Comparison of ENCODE assay signal across 20 cellular contexts in genomic region chr11:134485316-134485715, GRCh38.
DNase-seq lines count a peak whose midpoint lies in the region; ATAC-seq and TF ChIP-seq lines count a peak whose summit lies in the region.
"Had no signal": no experiment of that assay in that cellular context is flagged by ENCODE, and none has a peak within 500 bp of the region (broad histone marks: within the 10 kb centered on the region; RNA-seq: fewer than 3 reads in every experiment).

No MANE protein-coding gene starts in this region.

- no peak overlapping the region for H3K4me2 ChIP-seq in H9 (ENCODE audit: insufficient read depth, insufficient read length, low read length)
- H3K4me2 ChIP-seq in MM.1S (ENCODE audit: low read depth, low read length): no peak overlapping the region

- H3K9ac ChIP-seq in H9 (ENCODE audit: extremely low read depth, insufficient read length, low read length): no peak overlapping the region
- H3K9ac ChIP-seq in endodermal cell (ENCODE audit: extremely low read depth, low read length, poor library complexity, severe bottlenecking): no peak overlapping the region
- no peak overlapping the region for H3K9ac ChIP-seq in MM.1S (ENCODE audit: low read length)

- TF ChIP-seq CTCF in H9 (conservative IDR thresholded peaks at IDR 0.05) (no peak), endodermal cell (conservative IDR thresholded peaks at IDR 0.05) (no peak), MM.1S (IDR thresholded peaks at IDR 0.05; ENCODE audit: low read length) (no peak)

- H4K20me1 ChIP-seq in H9 (ENCODE audit: control insufficient read depth, insufficient read depth, insufficient read length) (no peaks in the 10 kb centered on the region), MM.1S (ENCODE audit: insufficient read depth, low read length) (no peaks in the 10 kb centered on the region)

- DNase-seq in H9: peak; percentile 11
- peak; percentile 7 for DNase-seq in endodermal cell
- DNase-seq in mesenteric fat pad (ENCODE audit: low spot score): peak; percentile 51
- DNase-seq in MM.1S: no peak
- no peak for DNase-seq in activated T-cell treated with anti-CD3 and anti-CD28 coated beads, Interleukin-2, amount 50 U/mL, for 72 hours
- DNase-seq: ACHN; BE2C; C1 segment of cervical spinal cord; CD4-positive, CD25-positive, alpha-beta regulatory T cell; CD8-positive, alpha-beta memory T cell; COR-L47; DMS 273 treated with DMSO at 0.1 percent for 48 hours; DMS53; DND-41; EL; GOT3; H7; IMR-90 had no signal

- no peak overlapping the region for H2AFZ ChIP-seq in H9 (ENCODE audit: low read length)
- no peak overlapping the region for H2AFZ ChIP-seq in MM.1S (ENCODE audit: low read length)

- no peaks in the 10 kb centered on the region for H3K79me1 ChIP-seq in H9 (ENCODE audit: insufficient read depth, low read depth, low read length, poor library complexity, severe bottlenecking)

- no peaks in the 10 kb centered on the region; a peak in 1 of 5 replicates for H3K9me3 Mint-ChIP-seq in H9
- H3K9me3 Mint-ChIP-seq in endodermal cell: no peaks in the 10 kb centered on the region
- H3K9me3 Mint-ChIP-seq in activated T-cell treated with anti-CD3 and anti-CD28 coated beads, Interleukin-2, amount 50 U/mL, for 72 hours: no peaks in the 10 kb centered on the region
- H3K9me3 Mint-ChIP-seq: CD8-positive, alpha-beta memory T cell had no signal

- no peak overlapping the region for H3T11ph ChIP-seq in H9 (ENCODE audit: low read length)

- H2BK120ac ChIP-seq in H9 (ENCODE audit: low read depth, low read length, poor library complexity, severe bottlenecking): no peak overlapping the region

- no peaks in the 10 kb centered on the region for H3K9me2 ChIP-seq in MM.1S (replicated peaks; ENCODE audit: insufficient read depth, low read length)

- no peak overlapping the region for H3K14ac ChIP-seq in H9 (ENCODE audit: insufficient read depth, low read length)

- WGBS in H9 (ENCODE audit: extremely low coverage, insufficient read length, low lambda C conversion rate): no CpG with 5 or more reads among the region's 5 CpGs
- 81 to 100% methylated on average over 1 to 5 of the region's 5 CpGs for WGBS in endodermal cell (ENCODE audit: insufficient coverage in 1 of 2, insufficient read length in 1 of 2), 2 experiments

- no peaks in the 10 kb centered on the region; a peak in 1 of 7 replicates for H3K36me3 Mint-ChIP-seq in H9 (ENCODE audit: insufficient read depth in 1 of 3, low read depth in 3 of 3)
- H3K36me3 Mint-ChIP-seq in endodermal cell (ENCODE audit: low read depth): no peaks in the 10 kb centered on the region
- no peaks in the 10 kb centered on the region for H3K36me3 Mint-ChIP-seq in activated T-cell treated with anti-CD3 and anti-CD28 coated beads, Interleukin-2, amount 50 U/mL, for 72 hours (ENCODE audit: insufficient read depth in 2 of 2)
- H3K36me3 Mint-ChIP-seq: CD4-positive, CD25-positive, alpha-beta regulatory T cell; CD8-positive, alpha-beta memory T cell had no signal

- H3K27ac Mint-ChIP-seq in H9: no peak overlapping the region; a peak in 1 of 7 replicates
- no peak overlapping the region for H3K27ac Mint-ChIP-seq in endodermal cell
- H3K27ac Mint-ChIP-seq in activated T-cell treated with anti-CD3 and anti-CD28 coated beads, Interleukin-2, amount 50 U/mL, for 72 hours: no peak overlapping the region
- H3K27ac Mint-ChIP-seq: CD4-positive, CD25-positive, alpha-beta regulatory T cell had no signal

- no peak overlapping the region for H3K23ac ChIP-seq in H9 (ENCODE audit: insufficient read length, low read depth, low read length)

- no peak overlapping the region for H3K4ac ChIP-seq in H9 (ENCODE audit: low read depth, low read length)

- H4K8ac ChIP-seq in H9 (replicated peaks; ENCODE audit: insufficient read length, low read depth, low read length): no peak overlapping the region

- H4K5ac ChIP-seq in H9 (ENCODE audit: insufficient read length, low read depth, low read length): no peak overlapping the region

- H3K4me3 ChIP-seq in endodermal cell (ENCODE audit: low read length): no peak overlapping the region
- H3K4me3 ChIP-seq in MM.1S (ENCODE audit: low read length): no peak overlapping the region
- H3K4me3 ChIP-seq: GM12878 had no signal

- H3K18ac ChIP-seq in H9 (ENCODE audit: insufficient read length, low read depth, low read length): no peak overlapping the region

- H2BK12ac ChIP-seq in H9 (ENCODE audit: insufficient read length, low read depth, low read length): no peak overlapping the region

- H3K79me2 ChIP-seq in H9 (ENCODE audit: insufficient read depth, low read length): no peaks in the 10 kb centered on the region
- no peaks in the 10 kb centered on the region for H3K79me2 ChIP-seq in MM.1S (ENCODE audit: low read length)

- ATAC-seq in activated T-cell treated with anti-CD3 and anti-CD28 coated beads, Interleukin-2, amount 50 U/mL, for 72 hours (replicated peaks in 1 of 2): no peak
- no peak for ATAC-seq in GM19455 (IDR thresholded peaks at IDR 0.05; ENCODE audit: unreplicated experiment)
- ATAC-seq: GM12878 had no signal

- H3K27me3 Mint-ChIP-seq in H9 (ENCODE audit: low read depth) (peaks cover 30% of the 10 kb centered on the region), endodermal cell (ENCODE audit: insufficient read depth) (peaks cover 18% of the 10 kb centered on the region)
- H3K27me3 Mint-ChIP-seq in activated T-cell treated with anti-CD3 and anti-CD28 coated beads, Interleukin-2, amount 50 U/mL, for 72 hours (ENCODE audit: low read depth): peaks cover 6% of the 10 kb centered on the region

- H2BK20ac ChIP-seq in H9 (ENCODE audit: low read depth, low read length, poor library complexity, severe bottlenecking): no peak overlapping the region

- H2AK5ac ChIP-seq in H9 (ENCODE audit: insufficient read length, low read length): no peak overlapping the region

- H3K4me1 Mint-ChIP-seq in H9 (no peaks in the 10 kb centered on the region; a peak in 1 of 4 replicates), endodermal cell (no peaks in the 10 kb centered on the region)
- no peaks in the 10 kb centered on the region for H3K4me1 Mint-ChIP-seq in activated T-cell treated with anti-CD3 and anti-CD28 coated beads, Interleukin-2, amount 50 U/mL, for 72 hours (ENCODE audit: low read depth)
- H3K4me1 Mint-ChIP-seq: CD4-positive, CD25-positive, alpha-beta regulatory T cell; CD8-positive, alpha-beta memory T cell had no signal

- H3K36me3 ChIP-seq in endodermal cell (ENCODE audit: control insufficient read depth, insufficient read depth, low read length) (no peaks in the 10 kb centered on the region), MM.1S (replicated peaks; ENCODE audit: insufficient read depth, low read length) (no peaks in the 10 kb centered on the region)
- H3K36me3 ChIP-seq: BE2C had no signal

- no peaks in the 10 kb centered on the region for H3K23me2 ChIP-seq in H9 (ENCODE audit: insufficient read length, low read depth, low read length, poor library complexity, severe bottlenecking)

- no peak overlapping the region for H2BK5ac ChIP-seq in H9 (ENCODE audit: insufficient read length, low read length)

- H3K27me3 ChIP-seq in H9 (ENCODE audit: insufficient read depth, low read length) (no peaks in the 10 kb centered on the region), endodermal cell (ENCODE audit: control insufficient read depth, insufficient read depth, low read length, poor library complexity, severe bottlenecking) (peaks cover 6% of the 10 kb centered on the region), MM.1S (replicated peaks; ENCODE audit: insufficient read depth, low read length) (no peaks in the 10 kb centered on the region)

- H3K27ac ChIP-seq in H9 (ENCODE audit: insufficient read length, low read depth, low read length): no peak overlapping the region
- H3K27ac ChIP-seq in endodermal cell (ENCODE audit: low read depth, low read length): no peak overlapping the region
- H3K27ac ChIP-seq in MM.1S (ENCODE audit: low read length): no peak overlapping the region

- H3K56ac ChIP-seq in H9 (ENCODE audit: insufficient read length, low read depth, low read length): no peak overlapping the region

- no peaks in the 10 kb centered on the region for H3F3A ChIP-seq in MM.1S (ENCODE audit: insufficient read depth, low read length)

- no peak overlapping the region for H3K4me3 Mint-ChIP-seq in H9
- H3K4me3 Mint-ChIP-seq in endodermal cell: no peak overlapping the region
- H3K4me3 Mint-ChIP-seq in activated T-cell treated with anti-CD3 and anti-CD28 coated beads, Interleukin-2, amount 50 U/mL, for 72 hours: no peak overlapping the region
- H3K4me3 Mint-ChIP-seq: CD4-positive, CD25-positive, alpha-beta regulatory T cell; CD8-positive, alpha-beta memory T cell had no signal

- H4K91ac ChIP-seq in H9 (ENCODE audit: insufficient read length, low read depth, low read length): no peak overlapping the region

- no peak overlapping the region for H2BK15ac ChIP-seq in H9 (ENCODE audit: low read depth, low read length)

- H3K9me3 ChIP-seq in H9 (ENCODE audit: control insufficient read depth, low read depth, low read length) (no peaks in the 10 kb centered on the region), endodermal cell (ENCODE audit: control insufficient read depth, low read length) (no peaks in the 10 kb centered on the region), MM.1S (replicated peaks; ENCODE audit: insufficient read depth, low read length) (no peaks in the 10 kb centered on the region)
- H3K9me3 ChIP-seq: BE2C had no signal

- H3K4me1 ChIP-seq in H9 (ENCODE audit: insufficient read depth, low read length) (no peaks in the 10 kb centered on the region), endodermal cell (ENCODE audit: control insufficient read depth, insufficient read depth, low read length) (no peaks in the 10 kb centered on the region), MM.1S (ENCODE audit: low read length) (no peaks in the 10 kb centered on the region)
- H3K4me1 ChIP-seq: BE2C had no signal

Comparison
In these comparisons a context has a peak if more than half of its experiments do, and no peak if none do; other contexts are left out.
1. DNase-seq: peak in H9 (single experiment), endodermal cell (single experiment) and mesenteric fat pad (single experiment); none in MM.1S (single experiment) and activated T-cell treated with anti-CD3 and anti-CD28 coated beads, Interleukin-2, amount 50 U/mL, for 72 hours (0 of 2).